ENCODE assay signal across 8 cellular contexts in the genomic region with DNA sequence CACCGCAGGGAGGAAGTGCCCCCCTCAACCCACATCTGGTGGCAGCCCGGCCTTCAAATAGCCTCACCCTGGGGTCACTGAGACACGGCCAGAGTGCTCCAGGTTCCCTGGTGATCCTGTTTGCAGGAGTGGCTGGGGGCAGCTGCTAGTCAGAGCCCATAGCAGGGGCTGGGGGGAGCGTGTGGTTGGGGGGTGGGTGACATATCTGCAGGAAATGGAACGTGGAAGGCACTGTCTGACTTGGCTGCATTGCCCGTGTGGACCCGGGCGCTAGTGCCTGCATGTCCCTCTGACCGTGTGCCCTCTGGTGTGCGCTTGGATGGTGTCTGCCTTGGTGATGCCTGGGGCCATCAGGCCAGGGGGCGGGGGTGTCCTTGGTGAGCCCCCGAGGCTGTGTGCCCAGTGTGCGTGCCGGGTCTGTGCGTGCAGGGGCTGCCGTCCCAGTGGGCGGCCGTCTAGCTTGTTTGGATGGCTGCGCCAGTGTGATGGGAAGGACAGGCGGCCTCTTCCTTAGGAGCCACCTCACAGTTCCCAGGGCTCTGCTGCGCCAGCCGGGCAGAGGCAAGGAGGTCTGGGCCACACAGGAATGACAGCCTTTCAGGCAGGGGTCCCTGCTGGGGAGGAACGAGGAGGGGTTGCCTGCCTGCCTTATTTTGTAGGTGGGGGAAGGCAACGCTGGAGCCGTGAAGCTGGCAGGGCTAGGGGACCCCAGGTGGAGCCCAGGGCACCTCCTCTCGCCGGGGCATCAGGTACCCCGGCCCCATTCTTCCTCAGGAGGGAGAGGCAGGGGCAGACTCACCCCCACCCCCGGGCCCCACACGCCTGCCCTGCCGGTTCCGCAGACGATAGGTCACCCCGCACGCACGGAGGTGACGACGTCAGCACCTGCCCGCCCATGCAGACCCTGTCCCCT. TPM values are rescaled to one million over a fixed set of nuclear protein-coding genes. Genes with fewer than 3 reads are reported as not detected.
A peak's percentile ranks its signal among the peaks of the same experiment; 100 is the strongest.
DNase-seq lines count a peak whose midpoint lies in the region; ATAC-seq, FAIRE-seq and TF ChIP-seq lines count a peak whose summit lies in the region.

No MANE protein-coding gene starts in this region.

- intact Hi-C loops in lower lobe of right lung (cut with DNase I) (no loop called here), aorta (cut with DNase I) (no loop called here)

- H3K27me3 ChIP-seq in HUES48 (ENCODE audit: control insufficient read depth, insufficient read depth, low read length), result peaks cover 8% of the 10 kb centered on the region; the same call in 1 of the 2 replicates
- H3K27me3 ChIP-seq in bronchial epithelial cell (ENCODE audit: control insufficient read depth, insufficient read depth, low read length), result peaks cover 2% of the 10 kb centered on the region
- peaks cover 33% of the 10 kb centered on the region for H3K27me3 ChIP-seq in lower lobe of right lung (ENCODE audit: low read depth)
- H3K27me3 ChIP-seq in aorta (ENCODE audit: control insufficient read depth in 1 of 2, insufficient read depth in 2 of 2, low read length in 1 of 2), result no peaks in the 10 kb centered on the region

- no peak for TF ChIP-seq CTCF in bronchial epithelial cell (IDR thresholded peaks at IDR 0.05; ENCODE audit: insufficient read depth, low read length, severe bottlenecking)
- no peak for TF ChIP-seq CTCF in lower lobe of right lung (IDR thresholded peaks at IDR 0.05)

- peak overlapping the region; percentile 63 for H3K9ac ChIP-seq in HUES48 (ENCODE audit: low read depth, low read length)

- H3K36me3 ChIP-seq in HUES48 (ENCODE audit: control insufficient read depth, insufficient read depth, low read length) (no peaks in the 10 kb centered on the region), bronchial epithelial cell (ENCODE audit: control insufficient read depth, insufficient read depth, low read length) (no peaks in the 10 kb centered on the region), lower lobe of right lung (no peaks in the 10 kb centered on the region), aorta (ENCODE audit: control insufficient read depth in 1 of 2, insufficient read depth in 2 of 2, low read length in 1 of 2) (no peaks in the 10 kb centered on the region)

- H3K27ac ChIP-seq in HUES48 (ENCODE audit: low read depth, low read length) (peak overlapping the region; percentile 34), lower lobe of right lung (no peak overlapping the region), aorta (ENCODE audit: low read depth in 1 of 2, low read length in 2 of 2) (no peak overlapping the region)

- H3K4me3 ChIP-seq in HUES48 (ENCODE audit: low read depth, low read length) (peak overlapping the region; percentile 86), bronchial epithelial cell (ENCODE audit: low read depth, low read length) (peak overlapping the region; percentile 23), lower lobe of right lung (peak overlapping the region; percentile 34), aorta (ENCODE audit: low read length in 2 of 2) (no peak overlapping the region)

- 7 to 8% methylated on average over 33 to 39 of the region's 39 CpGs for WGBS in aorta, 2 donors

- H3K4me1 ChIP-seq in HUES48 (ENCODE audit: control insufficient read depth, insufficient read depth, low read length), result peaks cover 6% of the 10 kb centered on the region
- H3K4me1 ChIP-seq in lower lobe of right lung, result peaks cover 10% of the 10 kb centered on the region
- H3K4me1 ChIP-seq in aorta (ENCODE audit: control insufficient read depth in 1 of 2, insufficient read depth in 2 of 2, low read length in 2 of 2), result no peaks in the 10 kb centered on the region

- H3K9me3 ChIP-seq in HUES48 (ENCODE audit: control insufficient read depth, insufficient read depth, low read length) (no peaks in the 10 kb centered on the region), lower lobe of right lung (no peaks in the 10 kb centered on the region), aorta (ENCODE audit: control insufficient read depth, low read length) (no peaks in the 10 kb centered on the region)

- DNase-seq in Ammon's horn (ENCODE audit: low spot score), result peak; percentile 47
- DNase-seq in bronchial epithelial cell (ENCODE audit: low read depth), result no peak
- DNase-seq in lower lobe of right lung, result peak; percentile 35
- DNase-seq in aorta, result peak in 1 of 2 donors; percentile 74
- DNase-seq in HK-2 (ENCODE audit: unreplicated experiment), result no peak
- DNase-seq in NCI-H1048 (lab: John Stamatoyannopoulos, UW), result no peak

- ATAC-seq in lower lobe of right lung (peak; percentile 10 to 12), aorta (ENCODE audit: low FRiP score) (peak; percentile 1), GM21786 (IDR thresholded peaks at IDR 0.05; ENCODE audit: unreplicated experiment) (no peak)

- FAIRE-seq in bronchial epithelial cell (lab: Jason Lieb, UNC), result no peak

RNA-seq across cellular contexts. Expression of a gene that starts 0.6 kb away (rescaled TPM):
- total RNA-seq in bronchial epithelial cell (2.6 and 2.8 TPM in 2 replicates), lower lobe of right lung (47.9 TPM), aorta (1 to 10 TPM; 6.9 to 8.4 TPM)
- 1 to 10 TPM; 7.8 to 9.6 TPM for polyA plus RNA-seq in aorta

RNA-seq across cellular contexts. Expression of a gene that starts 14.7 kb away (rescaled TPM):
- total RNA-seq in bronchial epithelial cell, result 18.6 and 23.2 TPM in 2 replicates
- total RNA-seq in lower lobe of right lung, result 17.3 TPM
- total RNA-seq in aorta, result 10 to 100 TPM; 11.1 to 16.2 TPM
- 10 to 100 TPM in 1 of 2 donors, 1 to 10 TPM in 1; 4.9 to 19.3 TPM for polyA plus RNA-seq in aorta

Comparison
In these comparisons a context has a peak if more than half of its experiments do, and no peak if none do; other contexts are left out.
1. DNase-seq: peak in Ammon's horn (single experiment) and lower lobe of right lung (single experiment); none in bronchial epithelial cell (single experiment), HK-2 (single experiment) and NCI-H1048 (single experiment).
2. H3K4me3 ChIP-seq: peak in HUES48 (single experiment), bronchial epithelial cell (single experiment) and lower lobe of right lung (single experiment); none in aorta (0 of 2).